13 cellular contexts compared by ENCODE assay signal in the genomic region with DNA sequence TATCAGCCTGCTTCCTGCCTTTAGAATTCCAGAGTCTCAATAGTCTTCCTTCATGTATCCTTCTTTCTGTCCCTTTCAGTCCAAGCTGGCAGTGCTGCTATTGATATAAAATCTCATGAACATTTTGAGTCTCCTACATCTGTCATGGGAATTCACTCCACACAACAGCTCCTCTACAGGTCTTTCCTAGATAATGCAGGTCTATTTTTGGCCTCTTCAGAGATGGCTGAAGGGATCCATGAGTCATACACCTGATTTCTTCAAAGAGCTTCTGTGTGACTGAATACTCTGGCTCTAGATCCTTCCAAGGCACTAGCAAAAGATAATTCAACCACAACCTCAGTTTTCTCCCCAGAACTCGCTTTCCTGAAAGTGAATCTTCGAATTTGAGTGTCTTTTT.
DNase-seq lines count a peak whose midpoint lies in the region; ATAC-seq and TF ChIP-seq lines count a peak whose summit lies in the region.
"Had no signal": no experiment of that assay in that cellular context is flagged by ENCODE, and none has a peak within 500 bp of the region (broad histone marks: within the 10 kb centered on the region; RNA-seq: fewer than 3 reads in every experiment).

No MANE protein-coding gene starts in this region.

- no peak overlapping the region for H3K27ac Mint-ChIP-seq in glutamatergic neuron (ENCODE audit: unreplicated experiment)
- H3K27ac Mint-ChIP-seq: activated naive CD4-positive, alpha-beta T cell treated with anti-CD3 and anti-CD28 coated beads, Interleukin-2, amount 50 U/mL, for 72 hours; stimulated activated effector memory CD8-positive, alpha-beta T cell treated with anti-CD3 and anti-CD28 coated beads, Interleukin-12 subunit alpha, Interleukin-12 subunit beta, amount 100 ng/mL, for 72 hours had no signal

- no peak overlapping the region for H3K4me3 Mint-ChIP-seq in glutamatergic neuron (ENCODE audit: unreplicated experiment)
- H3K4me3 Mint-ChIP-seq: stimulated activated effector memory CD8-positive, alpha-beta T cell treated with anti-CD3 and anti-CD28 coated beads, Interleukin-12 subunit alpha, Interleukin-12 subunit beta, amount 100 ng/mL, for 72 hours had no signal

- TF ChIP-seq RAD21 in SK-N-SH (IDR thresholded peaks at IDR 0.05; ENCODE audit: low read length) = no peak

- H4K20me1 ChIP-seq in SK-N-SH (ENCODE audit: insufficient read depth) (no peaks in the 10 kb centered on the region), osteoblast (ENCODE audit: insufficient read depth, low read length) (no peaks in the 10 kb centered on the region)

- intact Hi-C loops in A673 (cut with micrococcal nuclease; ENCODE audit: unreplicated experiment) = no loop called here

- H3K79me2 ChIP-seq in SK-N-SH (ENCODE audit: insufficient read depth) = no peaks in the 10 kb centered on the region
- no peaks in the 10 kb centered on the region for H3K79me2 ChIP-seq in osteoblast (ENCODE audit: insufficient read depth, low read length)

- H3K9me2 ChIP-seq in SK-N-SH = no peaks in the 10 kb centered on the region

- no peaks in the 10 kb centered on the region for H3K9me3 Mint-ChIP-seq in glutamatergic neuron (ENCODE audit: unreplicated experiment)

- no peaks in the 10 kb centered on the region for H3K4me1 Mint-ChIP-seq in glutamatergic neuron (ENCODE audit: low read depth, unreplicated experiment)
- H3K4me1 Mint-ChIP-seq: stimulated activated effector memory CD8-positive, alpha-beta T cell treated with anti-CD3 and anti-CD28 coated beads, Interleukin-12 subunit alpha, Interleukin-12 subunit beta, amount 100 ng/mL, for 72 hours had no signal

- DNase-seq in A673 (ENCODE audit: low spot score) (peak; percentile 6), HK-2 (ENCODE audit: unreplicated experiment) (peak; percentile 6), SK-N-SH (no peak), glutamatergic neuron (no peak), osteoblast (ENCODE audit: insufficient read length, low spot score, missing footprints) (no peak)
- DNase-seq in activated CD8-positive, alpha-beta memory T cell treated with anti-CD3 and anti-CD28 coated beads, Interleukin-2, amount 50 U/mL, for 48 hours = no peak
- DNase-seq: activated CD4-positive, alpha-beta T cell treated with anti-CD3 and anti-CD28 coated beads, Interleukin-2, amount 50 U/mL, for 4 hours; effector CD4-positive, alpha-beta T cell; SHP77 treated with DMSO at 0.1 percent for 48 hours had no signal

- CTCF ChIA-PET in A673 (lab: Charles Lee) (no interaction called here), SK-N-SH (lab: Yijun Ruan, JAX) (interaction anchor here (1.0 to 1.2 kb wide), 2 partner anchors 16 to 306 kb away, joined by 3 read pairs; no protein-coding TSS in a partner anchor)

- H3K36me3 Mint-ChIP-seq in glutamatergic neuron (ENCODE audit: unreplicated experiment) = peaks cover 14% of the 10 kb centered on the region
- H3K36me3 Mint-ChIP-seq: stimulated activated effector memory CD8-positive, alpha-beta T cell treated with anti-CD3 and anti-CD28 coated beads, Interleukin-12 subunit alpha, Interleukin-12 subunit beta, amount 100 ng/mL, for 72 hours had no signal

- H3K4me1 ChIP-seq in A673 (ENCODE audit: insufficient read depth, low read length, poor library complexity, severe bottlenecking) (no peaks in the 10 kb centered on the region), SK-N-SH (ENCODE audit: control insufficient read depth in 1 of 2, insufficient read depth in 2 of 2, low read depth in 1 of 2, low read length in 1 of 2) (no peaks in the 10 kb centered on the region; a peak in 1 of 4 replicates), osteoblast (ENCODE audit: insufficient read depth, low read length) (no peaks in the 10 kb centered on the region)

- H3K27me3 ChIP-seq in A673 (replicated peaks; ENCODE audit: insufficient read depth, low read depth, low read length, poor library complexity) (no peaks in the 10 kb centered on the region), SK-N-SH (ENCODE audit: insufficient read depth) (no peaks in the 10 kb centered on the region), osteoblast (ENCODE audit: insufficient read depth, low read length) (no peaks in the 10 kb centered on the region)

- peaks cover 4% of the 10 kb centered on the region for H3K9me3 ChIP-seq in A673 (ENCODE audit: low read depth, low read length, poor library complexity, severe bottlenecking)
- H3K9me3 ChIP-seq in SK-N-SH = no peaks in the 10 kb centered on the region
- H3K9me3 ChIP-seq in osteoblast (ENCODE audit: low read depth, low read length) = no peaks in the 10 kb centered on the region

- H3F3A ChIP-seq in SK-N-SH (replicated peaks; ENCODE audit: insufficient read depth) = no peaks in the 10 kb centered on the region

- H2AFZ ChIP-seq in SK-N-SH (ENCODE audit: low read depth) (no peak overlapping the region), osteoblast (ENCODE audit: low read length) (no peak overlapping the region)

- POLR2A ChIA-PET in A673 (lab: Charles Lee; ENCODE audit: low non-redundant PET) (no interaction called here), SK-N-SH (lab: Yijun Ruan, JAX) (no interaction called here)

- H3K27ac ChIP-seq in A673 (ENCODE audit: low read depth, low read length, poor library complexity, severe bottlenecking) (no peak overlapping the region), SK-N-SH (ENCODE audit: low read depth in 2 of 2, low read length in 1 of 2) (no peak overlapping the region), osteoblast (ENCODE audit: low read depth, low read length) (no peak overlapping the region)

- H3K36me3 ChIP-seq in A673 (ENCODE audit: insufficient read depth, low read length, poor library complexity, severe bottlenecking) (no peaks in the 10 kb centered on the region), SK-N-SH (replicated peaks in 1 of 2; ENCODE audit: control insufficient read depth in 1 of 2, insufficient read depth in 2 of 2, low read length in 1 of 2) (no peaks in the 10 kb centered on the region), osteoblast (ENCODE audit: insufficient read depth, low read length) (no peaks in the 10 kb centered on the region)

- ATAC-seq in HG02678 (IDR thresholded peaks at IDR 0.05; ENCODE audit: unreplicated experiment) (no peak), HG03571 (IDR thresholded peaks at IDR 0.05; ENCODE audit: unreplicated experiment) (no peak)
- ATAC-seq: stimulated activated effector memory CD8-positive, alpha-beta T cell treated with anti-CD3 and anti-CD28 coated beads, Interleukin-12 subunit alpha, Interleukin-12 subunit beta, amount 100 ng/mL, for 72 hours had no signal

- H3K27me3 Mint-ChIP-seq in glutamatergic neuron (ENCODE audit: unreplicated experiment) = no peaks in the 10 kb centered on the region

- H3K4me2 ChIP-seq in SK-N-SH = no peak overlapping the region
- no peak overlapping the region for H3K4me2 ChIP-seq in osteoblast (ENCODE audit: insufficient read depth, low read length)

- no peak overlapping the region for H3K9ac ChIP-seq in SK-N-SH

- H3K4me3 ChIP-seq in A673 (ENCODE audit: low read depth, low read length, poor library complexity, severe bottlenecking) (no peak overlapping the region), SK-N-SH (ENCODE audit: low read depth in 2 of 2, low read length in 1 of 2) (no peak overlapping the region), osteoblast (ENCODE audit: insufficient read depth, low read length) (no peak overlapping the region)

- TF ChIP-seq CTCF in A673 (conservative IDR thresholded peaks at IDR 0.05; ENCODE audit: low read depth, low read length) = 0 out of 2 replicates have a peak, but pooled peaks have one; percentile 20
- TF ChIP-seq CTCF in SK-N-SH (IDR thresholded peaks at IDR 0.05) = peak; percentile 31
- peak; percentile 26 for TF ChIP-seq CTCF in glutamatergic neuron (IDR thresholded peaks at IDR 0.05; ENCODE audit: partially characterized antibody, unreplicated experiment)
- no peak for TF ChIP-seq CTCF in osteoblast (IDR thresholded peaks at IDR 0.05; ENCODE audit: extremely low read depth, low read depth, low read length)

- no TSS peak for BruUV-seq in A673 (replicated peaks; lab: Mats Ljungman, UMichigan)

- WGBS in SK-N-SH (ENCODE audit: low lambda C conversion rate) = 18% methylated on average over 2 of the region's 2 CpGs

- TF ChIP-seq EP300 in SK-N-SH (IDR thresholded peaks at IDR 0.05; ENCODE audit: borderline replicate concordance in 1 of 2, low read depth in 1 of 2, low read length in 1 of 2) = no peak

TF ChIP-seq in SK-N-SH, 30 proteins besides CTCF, POLR2A, EP300 and RAD21:
- TF ChIP-seq EZH2phosphoT487 (IDR thresholded peaks at IDR 0.05; ENCODE audit: borderline replicate concordance, low read depth) = no peak
- TF ChIP-seq, protein P1, sequence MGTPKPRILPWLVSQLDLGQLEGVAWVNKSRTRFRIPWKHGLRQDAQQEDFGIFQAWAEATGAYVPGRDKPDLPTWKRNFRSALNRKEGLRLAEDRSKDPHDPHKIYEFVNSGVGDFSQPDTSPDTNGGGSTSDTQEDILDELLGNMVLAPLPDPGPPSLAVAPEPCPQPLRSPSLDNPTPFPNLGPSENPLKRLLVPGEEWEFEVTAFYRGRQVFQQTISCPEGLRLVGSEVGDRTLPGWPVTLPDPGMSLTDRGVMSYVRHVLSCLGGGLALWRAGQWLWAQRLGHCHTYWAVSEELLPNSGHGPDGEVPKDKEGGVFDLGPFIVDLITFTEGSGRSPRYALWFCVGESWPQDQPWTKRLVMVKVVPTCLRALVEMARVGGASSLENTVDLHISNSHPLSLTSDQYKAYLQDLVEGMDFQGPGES (IDR thresholded peaks at IDR 0.05; ENCODE audit: low read depth, low read length) = no peak

Comparison
In these comparisons a context has a peak if more than half of its experiments do, and no peak if none do; other contexts are left out.
1. DNase-seq: peak in A673 (single experiment) and HK-2 (single experiment); none in SK-N-SH (single experiment), glutamatergic neuron (single experiment), osteoblast (single experiment) and activated CD8-positive, alpha-beta memory T cell treated with anti-CD3 and anti-CD28 coated beads, Interleukin-2, amount 50 U/mL, for 48 hours (single experiment).